In the genomic region with DNA sequence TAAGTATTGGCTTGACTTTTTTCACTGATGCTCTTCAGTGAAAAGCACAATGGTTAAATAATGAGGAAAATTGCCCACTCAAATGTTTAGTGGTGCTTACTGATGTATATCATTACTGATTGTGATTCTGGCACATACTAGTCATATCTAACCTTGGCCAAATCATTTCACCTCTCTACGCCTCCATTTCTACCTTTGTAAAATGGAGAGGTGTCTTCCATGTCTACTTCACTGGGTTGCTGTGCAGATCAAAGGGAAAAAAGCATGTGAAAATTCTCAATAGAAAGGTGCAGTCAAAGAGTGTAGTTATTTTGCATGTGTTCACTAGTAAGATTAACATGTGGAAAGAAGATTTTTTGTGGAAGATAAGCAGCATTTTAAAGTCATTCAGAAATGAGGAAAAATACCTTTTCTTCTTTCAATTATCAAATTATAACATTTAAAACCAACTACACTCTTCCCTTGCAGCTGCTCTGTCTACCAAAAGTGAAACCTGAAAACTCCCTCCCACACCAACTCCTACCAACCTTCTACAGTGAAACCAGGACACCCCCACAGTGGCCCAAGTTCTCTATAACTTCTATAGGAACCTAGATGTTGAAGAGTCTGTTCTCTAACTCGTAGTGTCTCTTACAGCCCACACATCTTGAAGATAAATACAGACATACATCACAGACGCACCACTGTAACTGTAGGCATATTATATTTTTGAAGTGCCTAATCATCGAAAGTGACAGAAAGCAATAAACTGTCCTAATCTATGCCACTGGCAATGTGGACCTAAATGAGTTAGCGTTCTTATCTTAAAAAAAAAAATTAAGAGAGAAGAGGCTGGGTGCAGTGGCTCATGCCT, we compare ENCODE assay signal across 8 cellular contexts. TPM values are rescaled to one million over a fixed set of nuclear protein-coding genes. Genes with fewer than 3 reads are reported as not detected.
DNase-seq lines count a peak whose midpoint lies in the region; ATAC-seq, FAIRE-seq and TF ChIP-seq lines count a peak whose summit lies in the region.

No MANE protein-coding gene starts in this region.

- peak overlapping the region; percentile 90 for H3K4me3 Mint-ChIP-seq in activated naive CD8-positive, alpha-beta T cell

- ATAC-seq in GM21526 (IDR thresholded peaks at IDR 0.05; ENCODE audit: low FRiP score, unreplicated experiment): peak; percentile 89

- no peaks in the 10 kb centered on the region for H3K9me3 Mint-ChIP-seq in activated naive CD8-positive, alpha-beta T cell (ENCODE audit: low read depth)

- H3K27ac ChIP-seq in KOPT-K1 (ENCODE audit: low read depth, low read length, poor library complexity, severe bottlenecking): peak overlapping the region; percentile 81

- H3K27me3 Mint-ChIP-seq in activated naive CD8-positive, alpha-beta T cell: no peaks in the 10 kb centered on the region

- H3K36me3 Mint-ChIP-seq in activated naive CD8-positive, alpha-beta T cell: peaks cover 2% of the 10 kb centered on the region

- in situ Hi-C loops in G401 (cut with HindIII; ENCODE audit: low sequenced_read_pairs): no loop called here

- peak overlapping the region; percentile 84 for H3K27ac Mint-ChIP-seq in activated naive CD8-positive, alpha-beta T cell

- H3K9me3 ChIP-seq in KOPT-K1 (ENCODE audit: insufficient read depth, low read length, poor library complexity, severe bottlenecking): no peaks in the 10 kb centered on the region

- no peak for TF ChIP-seq POLR2A in GM12892 (IDR thresholded peaks at IDR 0.05; ENCODE audit: low read depth, low read length)

- no peak for DNase-seq in GM12892 (ENCODE audit: insufficient read length)
- peak; percentile 35 to 55 for DNase-seq in stimulated activated CD8-positive, alpha-beta memory T cell treated with anti-CD3 and anti-CD28 coated beads, Interleukin-7, amount 100 ng/mL, for 4 hours (ENCODE audit: low read depth in 2 of 2)
- DNase-seq in kidney tubule cell (ENCODE audit: low spot score): no peak
- no peak for DNase-seq in cerebellar nuclear complex (lab: John Stamatoyannopoulos, UW)
- DNase-seq in G401 (ENCODE audit: low spot score): no peak

- H3K36me3 ChIP-seq in KOPT-K1 (ENCODE audit: insufficient read depth, low read length): no peaks in the 10 kb centered on the region

- peak; percentile 92 for FAIRE-seq in GM12892 (lab: Jason Lieb, UNC)

- H3K4me1 Mint-ChIP-seq in activated naive CD8-positive, alpha-beta T cell (ENCODE audit: low read depth): peaks cover 92% of the 10 kb centered on the region

RNA-seq across cellular contexts. Expression of a gene that starts 1.4 kb away (rescaled TPM):
- 2.3 TPM for polyA plus RNA-seq in GM12892 (2012; ENCODE audit: missing spikeins)
- total RNA-seq in G401 (2014; rRNA removed; shearing (Covaris generic)): not detected in 2 replicates

RNA-seq across cellular contexts. Expression of a gene that starts 17.2 kb away (rescaled TPM):
- 12.3 TPM for polyA plus RNA-seq in GM12892 (2012; ENCODE audit: missing spikeins)
- total RNA-seq in G401 (2014; rRNA removed; shearing (Covaris generic)): 20.4 and 26.9 TPM in 2 replicates

Comparison
In these comparisons a context has a peak if more than half of its experiments do, and no peak if none do; other contexts are left out.
1. DNase-seq: peak in stimulated activated CD8-positive, alpha-beta memory T cell treated with anti-CD3 and anti-CD28 coated beads, Interleukin-7, amount 100 ng/mL, for 4 hours (2 of 2); none in GM12892 (single experiment), kidney tubule cell (single experiment), cerebellar nuclear complex (0 of 2) and G401 (single experiment).